ENCODE assay signal across 9 cellular contexts in the genomic region with DNA sequence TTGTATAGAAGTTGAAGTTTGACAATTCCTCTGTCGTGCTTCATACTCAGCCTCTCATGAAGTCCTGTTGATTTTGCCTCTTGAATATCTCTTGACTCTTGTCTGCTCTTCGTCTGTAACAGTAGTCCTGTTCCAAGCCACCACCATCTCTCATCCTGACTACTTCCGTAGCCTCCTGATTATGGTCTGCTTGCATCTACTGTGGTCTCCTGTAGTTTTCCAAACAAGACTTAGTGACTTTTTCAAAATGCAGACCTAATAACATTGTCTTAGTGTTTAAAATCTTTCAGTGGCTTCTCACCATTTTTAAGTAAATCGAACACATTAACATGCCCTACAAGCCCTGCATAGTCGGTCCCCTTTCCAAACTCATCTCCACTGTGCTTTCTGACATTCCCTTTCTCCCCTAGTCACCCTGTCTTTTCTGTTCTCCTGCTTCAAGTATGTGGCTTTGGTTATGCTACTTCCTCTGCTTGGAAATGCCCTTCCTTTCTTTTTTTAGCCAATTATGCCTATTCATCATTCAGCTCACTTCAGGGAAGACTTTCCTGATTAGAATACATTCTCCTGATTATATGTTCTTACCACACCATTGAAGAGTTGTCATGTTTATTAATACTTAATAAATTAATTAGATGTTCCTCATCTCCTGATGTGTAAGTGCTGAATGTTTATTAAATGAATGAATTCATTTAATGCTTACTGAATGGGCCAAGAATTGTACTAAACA. TPM values are rescaled to one million over a fixed set of nuclear protein-coding genes. Genes with fewer than 3 reads are reported as not detected.
A peak's percentile ranks its signal among the peaks of the same experiment; 100 is the strongest.
DNase-seq lines count a peak whose midpoint lies in the region; ATAC-seq and TF ChIP-seq lines count a peak whose summit lies in the region.
"Had no signal": no experiment of that assay in that cellular context is flagged by ENCODE, and none has a peak within 500 bp of the region (broad histone marks: within the 10 kb centered on the region; RNA-seq: fewer than 3 reads in every experiment).

No MANE protein-coding gene starts in this region.

- H3K4me3 Mint-ChIP-seq in CD4-positive, alpha-beta memory T cell = peak overlapping the region; percentile 59 to 99 (median 98)
- peak overlapping the region; percentile 22 to 100 (median 98) for H3K4me3 Mint-ChIP-seq in naive thymus-derived CD4-positive, alpha-beta T cell

- POLR2A ChIA-PET in CD4-positive, alpha-beta memory T cell (lab: Charles Lee; ENCODE audit: partially characterized antibody) = interaction anchor here (3.7 kb wide), 1 partner anchor 68 kb away, joined by 63 read pairs; the partner anchor contains the start of gene ACTR6
- POLR2A ChIA-PET in naive thymus-derived CD4-positive, alpha-beta T cell (lab: Charles Lee) = no interaction called here

- peak overlapping the region in 6 of 7 donors; percentile 19 to 95 (median 37) for H3K27ac Mint-ChIP-seq in CD4-positive, alpha-beta memory T cell
- H3K27ac Mint-ChIP-seq in naive thymus-derived CD4-positive, alpha-beta T cell = peak overlapping the region; percentile 1 to 100 (median 48)

- peaks cover 31 to 62% (median 44%) of the 10 kb centered on the region in 4 donors for H3K4me1 Mint-ChIP-seq in CD4-positive, alpha-beta memory T cell
- peaks cover 33 to 73% (median 50%) of the 10 kb centered on the region in 7 donors for H3K4me1 Mint-ChIP-seq in naive thymus-derived CD4-positive, alpha-beta T cell

- H3K9me3 Mint-ChIP-seq in CD4-positive, alpha-beta memory T cell = no peaks in the 10 kb centered on the region
- H3K9me3 Mint-ChIP-seq in naive thymus-derived CD4-positive, alpha-beta T cell = peaks cover 0 to 5% (median 0%) of the 10 kb centered on the region in 11 donors

- no peak overlapping the region for H3K9ac ChIP-seq in KMS-11

- H3K4me1 ChIP-seq in CD4-positive, alpha-beta memory T cell (ENCODE audit: insufficient read depth, low read length) = peaks cover 62% of the 10 kb centered on the region
- peaks cover 22% of the 10 kb centered on the region for H3K4me1 ChIP-seq in KMS-11 (ENCODE audit: low read depth, poor library complexity, severe bottlenecking)
- H3K4me1 ChIP-seq in naive thymus-derived CD4-positive, alpha-beta T cell (ENCODE audit: control insufficient read depth in 2 of 2, insufficient read depth in 2 of 2, low read length in 2 of 2) = peaks cover 19% of the 10 kb centered on the region in 2 donors

- TF ChIP-seq CTCF in KMS-11 (conservative IDR thresholded peaks at IDR 0.05; ENCODE audit: low read depth, low read length) = no peak
- TF ChIP-seq CTCF in cardiac fibroblast (IDR thresholded peaks at IDR 0.05; ENCODE audit: low read depth, low read length) = no peak

- no peak overlapping the region for H3K4me3 ChIP-seq in CD4-positive, alpha-beta memory T cell (ENCODE audit: low read length in 2 of 2)
- H3K4me3 ChIP-seq in KMS-11 (IDR thresholded peaks at IDR 0.05; ENCODE audit: insufficient read depth, low read depth, low read length) (no peak overlapping the region), cardiac fibroblast (replicated peaks in 1 of 2; ENCODE audit: low read depth in 2 of 2, low read length in 2 of 2) (peak overlapping the region; percentile 85 to 86)
- no peak overlapping the region for H3K4me3 ChIP-seq in naive thymus-derived CD4-positive, alpha-beta T cell (ENCODE audit: low read length)

- H3K36me3 ChIP-seq in CD4-positive, alpha-beta memory T cell (ENCODE audit: insufficient read depth, low read length) = no peaks in the 10 kb centered on the region
- H3K36me3 ChIP-seq in KMS-11 (ENCODE audit: insufficient read depth) = no peaks in the 10 kb centered on the region
- H3K36me3 ChIP-seq in naive thymus-derived CD4-positive, alpha-beta T cell (ENCODE audit: control insufficient read depth in 2 of 3, insufficient read depth in 3 of 3, low read length in 3 of 3) = peaks cover 0 to 6% (median 0%) of the 10 kb centered on the region in 3 experiments

- intact Hi-C loops in CD4-positive, alpha-beta memory T cell (cut with micrococcal nuclease) = loop anchor here (5.0 to 10.0 kb wide), 3 partner anchors 1426 to 1752 kb away; partner anchors contain the start of genes CHPT1, SLC25A3 and TMPO
- intact Hi-C loops in naive thymus-derived CD4-positive, alpha-beta T cell (cut with micrococcal nuclease) = loop anchor here (5.0 kb wide), 3 partner anchors 63 to 1793 kb away; partner anchors contain the start of genes GNPTAB (in 1 of the 2) and WASHC3 (in 1 of the 2)

- CTCF ChIA-PET in CD4-positive, alpha-beta memory T cell (lab: Charles Lee; ENCODE audit: partially characterized antibody) = interaction anchor here (0.9 to 1.6 kb wide), 2 partner anchors 34 to 136 kb away, joined by 3 to 4 read pairs; no protein-coding TSS in a partner anchor
- CTCF ChIA-PET in naive thymus-derived CD4-positive, alpha-beta T cell (lab: Charles Lee) = no interaction called here

- DNase-seq in CD4-positive, alpha-beta memory T cell = no peak
- DNase-seq in cardiac fibroblast (ENCODE audit: low read depth in 2 of 2) = peak; percentile 22 to 30
- DNase-seq in naive thymus-derived CD4-positive, alpha-beta T cell = no peak
- no peak for DNase-seq in GOT3 (lab: John Stamatoyannopoulos, UW)
- DNase-seq: HCEC 1CT had no signal

- H3K27me3 Mint-ChIP-seq in CD4-positive, alpha-beta memory T cell = no peaks in the 10 kb centered on the region
- H3K27me3 Mint-ChIP-seq in naive thymus-derived CD4-positive, alpha-beta T cell = no peaks in the 10 kb centered on the region

- ATAC-seq in naive thymus-derived CD4-positive, alpha-beta T cell = no peak
- ATAC-seq in HG02623 (IDR thresholded peaks at IDR 0.05; ENCODE audit: unreplicated experiment) (no peak), GM18873 (IDR thresholded peaks at IDR 0.05; ENCODE audit: low FRiP score, unreplicated experiment) (no peak), GM19452 (IDR thresholded peaks at IDR 0.05; ENCODE audit: unreplicated experiment) (no peak)

- peak overlapping the region; percentile 98 for H3K4me2 ChIP-seq in KMS-11

- peaks cover 0 to 9% of the 10 kb centered on the region in 2 donors for H3K36me3 Mint-ChIP-seq in CD4-positive, alpha-beta memory T cell
- peaks cover 0 to 7% (median 4%) of the 10 kb centered on the region in 5 donors for H3K36me3 Mint-ChIP-seq in naive thymus-derived CD4-positive, alpha-beta T cell

- H2AFZ ChIP-seq in KMS-11 (ENCODE audit: low read depth) = no peak overlapping the region

- peaks cover 52% of the 10 kb centered on the region; the same call in 1 of the 2 replicates for H3K79me2 ChIP-seq in KMS-11 (ENCODE audit: insufficient read depth, low read depth)

- no peaks in the 10 kb centered on the region for H3K9me3 ChIP-seq in CD4-positive, alpha-beta memory T cell (ENCODE audit: control insufficient read depth in 1 of 2, low read length in 2 of 2)
- H3K9me3 ChIP-seq in naive thymus-derived CD4-positive, alpha-beta T cell (ENCODE audit: control insufficient read depth in 2 of 3, low read length in 3 of 3) = no peaks in the 10 kb centered on the region

- H4K20me1 ChIP-seq in KMS-11 (ENCODE audit: insufficient read depth) = no peaks in the 10 kb centered on the region

- peak overlapping the region; percentile 95 for H3K27ac ChIP-seq in CD4-positive, alpha-beta memory T cell (ENCODE audit: low read depth, low read length)
- H3K27ac ChIP-seq in KMS-11 = no peak overlapping the region
- H3K27ac ChIP-seq in naive thymus-derived CD4-positive, alpha-beta T cell (ENCODE audit: low read depth, low read length) = no peak overlapping the region

- no peaks in the 10 kb centered on the region for H3K27me3 ChIP-seq in CD4-positive, alpha-beta memory T cell (ENCODE audit: insufficient read depth, low read length)
- H3K27me3 ChIP-seq in KMS-11 (ENCODE audit: insufficient read depth, low read depth) = no peaks in the 10 kb centered on the region
- no peaks in the 10 kb centered on the region for H3K27me3 ChIP-seq in naive thymus-derived CD4-positive, alpha-beta T cell (ENCODE audit: control insufficient read depth in 2 of 2, insufficient read depth in 2 of 2, low read length in 2 of 2)

RNA-seq across cellular contexts. Expression of gene SCYL2, which starts 2.0 kb away (rescaled TPM):
- 10 to 100 TPM; 47.8 to 52.5 TPM for total RNA-seq in CD4-positive, alpha-beta memory T cell
- 10 to 100 TPM; 19.2 to 19.4 TPM for polyA plus RNA-seq in CD4-positive, alpha-beta memory T cell
- 10 to 100 TPM; 32.6 to 49.4 (median 42.3) TPM for total RNA-seq in naive thymus-derived CD4-positive, alpha-beta T cell
- 10 to 100 TPM; 18.9 to 25.2 TPM for polyA plus RNA-seq in naive thymus-derived CD4-positive, alpha-beta T cell

RNA-seq across cellular contexts. Expression of gene DEPDC4, which starts 2.1 kb away (rescaled TPM):
- total RNA-seq in CD4-positive, alpha-beta memory T cell = 1 to 10 TPM in 1 of 2 experiments, under 1 TPM in 1; 0.38 to 1.4 TPM
- polyA plus RNA-seq in CD4-positive, alpha-beta memory T cell = under 1 TPM in 1 of 2 donors, not detected in 1; 0.95 TPM
- total RNA-seq in naive thymus-derived CD4-positive, alpha-beta T cell = 1 to 10 TPM in 2 of 5 experiments, under 1 TPM in 3; 0.74 to 1.3 (median 0.92) TPM
- polyA plus RNA-seq in naive thymus-derived CD4-positive, alpha-beta T cell = under 1 TPM; 0.64 to 0.87 TPM

Comparison
In these comparisons a context has a peak if more than half of its experiments do, and no peak if none do; other contexts are left out.
1. DNase-seq: peak in cardiac fibroblast (2 of 2); none in CD4-positive, alpha-beta memory T cell (0 of 5), naive thymus-derived CD4-positive, alpha-beta T cell (0 of 9) and GOT3 (single experiment).
2. H3K4me3 ChIP-seq: peak in cardiac fibroblast (2 of 2); none in CD4-positive, alpha-beta memory T cell (0 of 2), KMS-11 (single experiment) and naive thymus-derived CD4-positive, alpha-beta T cell (single experiment).